Comparison of ENCODE assay signal across 9 cellular contexts in genomic region chr15:77599899-77600298, GRCh38. TPM values are rescaled to one million over a fixed set of nuclear protein-coding genes. Genes with fewer than 3 reads are reported as not detected.
DNase-seq lines count a peak whose midpoint lies in the region; ATAC-seq and TF ChIP-seq lines count a peak whose summit lies in the region.
"Had no signal": no experiment of that assay in that cellular context is flagged by ENCODE, and none has a peak within 500 bp of the region (broad histone marks: within the 10 kb centered on the region; RNA-seq: fewer than 3 reads in every experiment).

No MANE protein-coding gene starts in this region.

- CTCF ChIA-PET in activated CD8-positive, alpha-beta T cell treated with anti-CD3 and anti-CD28 coated beads, Interleukin-2, amount 10 ng/mL, durations not matched to agents 7 days and 5 days (lab: Charles Lee) = interaction anchor here (1.2 kb wide), 1 partner anchor 34 kb away, joined by 7 read pairs; no protein-coding TSS in a partner anchor

- no peaks in the 10 kb centered on the region for H3K9me3 ChIP-seq in vagina

- no peak overlapping the region for H3K4me3 ChIP-seq in NB4 (ENCODE audit: low read depth, low read length)
- no peak overlapping the region for H3K4me3 ChIP-seq in vagina
- H3K4me3 ChIP-seq: dorsolateral prefrontal cortex had no signal

- no peak overlapping the region for H3K27ac Mint-ChIP-seq in activated CD8-positive, alpha-beta T cell treated with anti-CD3 and anti-CD28 coated beads, Interleukin-2, amount 10 ng/mL, durations not matched to agents 7 days and 5 days

- H3K36me3 Mint-ChIP-seq in activated CD8-positive, alpha-beta T cell treated with anti-CD3 and anti-CD28 coated beads, Interleukin-2, amount 10 ng/mL, durations not matched to agents 7 days and 5 days (ENCODE audit: low read depth) = no peaks in the 10 kb centered on the region

- H3K36me3 ChIP-seq in vagina = no peaks in the 10 kb centered on the region

- intact Hi-C loops in vagina (cut with DNase I) = no loop called here

- DNase-seq in EL = peak; percentile 23
- DNase-seq in NB4 (ENCODE audit: low read depth) = peak; percentile 79
- peak; percentile 22 for DNase-seq in activated CD8-positive, alpha-beta T cell treated with anti-CD3 and anti-CD28 coated beads, Interleukin-2, amount 10 ng/mL, durations not matched to agents 7 days and 5 days
- peak; percentile 69 to 78 for DNase-seq in lung microvascular endothelial cell (ENCODE audit: low read depth in 2 of 2)
- no peak for DNase-seq in NK-92 treated with Interleukin-12 subunit alpha and Interleukin-12 subunit beta, amount 100 ng/mL, for 24 hours (lab: John Stamatoyannopoulos, UW)
- DNase-seq in vagina (ENCODE audit: extremely low spot score in 2 of 2) = no peak
- DNase-seq in kidney glomerular epithelial cell (lab: John Stamatoyannopoulos, UW) = no peak
- no peak for DNase-seq in occipital lobe (lab: John Stamatoyannopoulos, UW)

- H3K4me1 ChIP-seq in vagina = no peaks in the 10 kb centered on the region

- TF ChIP-seq POLR2A in NB4 (IDR thresholded peaks at IDR 0.05; ENCODE audit: extremely low read depth, insufficient read length) = no peak
- TF ChIP-seq POLR2A in vagina (IDR thresholded peaks at IDR 0.05) = no peak

- TF ChIP-seq CTCF in NB4 (IDR thresholded peaks at IDR 0.05; ENCODE audit: low read depth, low read length) (no peak), vagina (IDR thresholded peaks at IDR 0.05) (no peak)

- H3K4me1 Mint-ChIP-seq in activated CD8-positive, alpha-beta T cell treated with anti-CD3 and anti-CD28 coated beads, Interleukin-2, amount 10 ng/mL, durations not matched to agents 7 days and 5 days (ENCODE audit: low read depth) = peaks cover 6% of the 10 kb centered on the region

- no peak for ATAC-seq in activated CD8-positive, alpha-beta T cell treated with anti-CD3 and anti-CD28 coated beads, Interleukin-2, amount 10 ng/mL, durations not matched to agents 7 days and 5 days

- H3K9me3 Mint-ChIP-seq in activated CD8-positive, alpha-beta T cell treated with anti-CD3 and anti-CD28 coated beads, Interleukin-2, amount 10 ng/mL, durations not matched to agents 7 days and 5 days (ENCODE audit: insufficient read depth) = no peaks in the 10 kb centered on the region

- peaks cover 4% of the 10 kb centered on the region for H3K27me3 Mint-ChIP-seq in activated CD8-positive, alpha-beta T cell treated with anti-CD3 and anti-CD28 coated beads, Interleukin-2, amount 10 ng/mL, durations not matched to agents 7 days and 5 days (ENCODE audit: low read depth)

- POLR2A ChIA-PET in activated CD8-positive, alpha-beta T cell treated with anti-CD3 and anti-CD28 coated beads, Interleukin-2, amount 10 ng/mL, durations not matched to agents 7 days and 5 days (lab: Charles Lee) = no interaction called here

- no peaks in the 10 kb centered on the region for H3K27me3 ChIP-seq in vagina
- H3K27me3 ChIP-seq: dorsolateral prefrontal cortex had no signal

- no peak overlapping the region for H3K4me3 Mint-ChIP-seq in activated CD8-positive, alpha-beta T cell treated with anti-CD3 and anti-CD28 coated beads, Interleukin-2, amount 10 ng/mL, durations not matched to agents 7 days and 5 days

- H3K27ac ChIP-seq in vagina = no peak overlapping the region

RNA-seq across cellular contexts. Expression of gene LINGO1, which starts 32.8 kb away (rescaled TPM):
- not detected for total RNA-seq in activated CD8-positive, alpha-beta T cell treated with anti-CD3 and anti-CD28 coated beads, Interleukin-2, amount 10 ng/mL, durations not matched to agents 7 days and 5 days
- under 0.01 and 0.22 TPM in 2 replicates for total RNA-seq in lung microvascular endothelial cell
- total RNA-seq in vagina = 4.7 TPM
- total RNA-seq in occipital lobe = 45.7 TPM

Comparison
In these comparisons a context has a peak if more than half of its experiments do, and no peak if none do; other contexts are left out.
1. DNase-seq: peak in EL (single experiment), NB4 (single experiment), activated CD8-positive, alpha-beta T cell treated with anti-CD3 and anti-CD28 coated beads, Interleukin-2, amount 10 ng/mL, durations not matched to agents 7 days and 5 days (single experiment) and lung microvascular endothelial cell (2 of 2); none in NK-92 treated with Interleukin-12 subunit alpha and Interleukin-12 subunit beta, amount 100 ng/mL, for 24 hours (single experiment), vagina (0 of 2), kidney glomerular epithelial cell (single experiment) and occipital lobe (single experiment).